In the genomic region with DNA sequence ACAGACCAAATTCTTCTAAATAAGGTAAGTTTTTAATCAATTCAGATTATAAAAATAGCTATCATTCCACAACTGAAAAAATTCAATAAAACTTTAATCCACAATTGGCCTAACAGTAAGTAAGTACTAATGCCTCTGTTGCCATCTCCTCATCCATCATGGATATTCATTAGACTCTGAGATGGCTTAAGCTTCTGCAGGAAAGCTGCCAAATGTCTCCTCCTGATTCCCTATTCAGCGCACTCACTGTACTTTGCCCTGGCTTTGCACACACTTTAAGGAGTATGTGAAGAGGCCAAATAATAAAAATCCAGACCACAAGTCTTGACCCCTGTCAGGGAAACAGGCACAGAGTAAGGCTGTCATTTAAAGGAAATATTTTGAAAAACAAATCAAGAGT, we compare ENCODE assay signal across 15 cellular contexts.
"Had no signal": no experiment of that assay in that cellular context is flagged by ENCODE, and none has a peak within 500 bp of the region (broad histone marks: within the 10 kb centered on the region; RNA-seq: fewer than 3 reads in every experiment).

No MANE protein-coding gene starts in this region.

- H3K27ac ChIP-seq: heart right ventricle, left ventricle myocardium inferior, neural progenitor cell, transverse colon had no signal

- ATAC-seq: heart right ventricle, right cardiac atrium had no signal

- DNase-seq: activated CD4-positive, alpha-beta memory T cell treated with anti-CD3 and anti-CD28 coated beads for 36 hours; activated gamma-delta T cell; activated T-cell treated with anti-CD3 and anti-CD28 coated beads, Interleukin-2, amount 50 U/mL, for 48 hours; anterior cingulate cortex; heart right ventricle; islet precursor cell; left ventricle myocardium inferior; posterior cingulate gyrus; right cardiac atrium; stimulated activated naive CD4-positive, alpha-beta T cell; T-helper 9 cell; transverse colon had no signal

- H3K4me3 ChIP-seq: heart right ventricle, left ventricle myocardium inferior, neural progenitor cell, transverse colon had no signal

- FAIRE-seq: colon, frontal cortex had no signal
